ENCODE assay signal across 21 cellular contexts in genomic region chr10:55734112-55734511, GRCh38.
"Had no signal": no experiment of that assay in that cellular context is flagged by ENCODE, and none has a peak within 500 bp of the region (broad histone marks: within the 10 kb centered on the region; RNA-seq: fewer than 3 reads in every experiment).

No MANE protein-coding gene starts in this region.

- ATAC-seq: body of pancreas; left lobe of liver; lower lobe of right lung; natural killer cell treated with Interleukin-12 subunit alpha and Interleukin-12 subunit beta and Interleukin-15 and Interleukin-18, amount 100 ng/mL, for 72 hours; right lobe of liver had no signal

- DNase-seq: activated CD4-positive, alpha-beta T cell treated with anti-CD3 and anti-CD28 coated beads for 48 hours; activated CD4-positive, alpha-beta T cell treated with anti-CD3 and anti-CD28 coated beads, Interleukin-2, amount 50 U/mL, for 48 hours; activated CD8-positive, alpha-beta memory T cell treated with anti-CD3 and anti-CD28 coated beads for 24 hours; activated effector memory CD4-positive, alpha-beta T cell treated with Interleukin-2 at 50 U/mL for 16 hours; activated naive CD4-positive, alpha-beta T cell treated with Interleukin-2 at 50 U/mL for 16 hours; adrenal gland; aorta; body of pancreas; cerebellar nuclear complex; colonic mucosa; effector memory CD4-positive, alpha-beta T cell; kidney glomerular epithelial cell; lower lobe of right lung; mesendoderm; right lobe of liver; stimulated activated CD4-positive, alpha-beta T cell treated with anti-CD3 and anti-CD28 coated beads, Interleukin-2, amount 100 ng/mL, for 48 hours; stimulated activated naive CD4-positive, alpha-beta T cell treated with Interleukin-2 at 50 U/mL for 16 hours; testis; transverse colon had no signal
